ENCODE assay signal across 1 cellular context in the genomic region with DNA sequence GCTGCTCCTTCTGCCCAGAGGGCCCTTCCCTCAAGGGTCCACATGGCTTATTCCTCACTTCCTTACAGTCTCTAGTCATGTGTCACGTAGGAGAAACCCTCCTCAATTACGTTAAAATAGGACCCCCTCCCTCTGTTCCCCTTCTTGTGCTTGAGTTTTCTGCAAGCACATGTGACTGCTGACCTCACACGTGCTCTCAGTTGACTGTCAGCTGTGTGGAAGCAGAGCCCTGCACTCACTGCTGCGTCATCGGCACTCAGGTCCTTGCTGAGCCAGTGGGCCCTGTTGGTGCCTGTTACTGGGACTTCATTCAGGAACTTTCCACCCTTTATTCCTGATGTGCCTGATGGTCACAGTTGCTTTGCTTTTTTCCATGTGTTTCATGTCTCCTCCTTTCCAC.
TF ChIP-seq lines count a peak whose summit lies in the region.

No MANE protein-coding gene starts in this region.

TF ChIP-seq in GM23338, 12 proteins besides CTCF, POLR2A, EP300 and RAD21:
- TF ChIP-seq, protein P1, sequence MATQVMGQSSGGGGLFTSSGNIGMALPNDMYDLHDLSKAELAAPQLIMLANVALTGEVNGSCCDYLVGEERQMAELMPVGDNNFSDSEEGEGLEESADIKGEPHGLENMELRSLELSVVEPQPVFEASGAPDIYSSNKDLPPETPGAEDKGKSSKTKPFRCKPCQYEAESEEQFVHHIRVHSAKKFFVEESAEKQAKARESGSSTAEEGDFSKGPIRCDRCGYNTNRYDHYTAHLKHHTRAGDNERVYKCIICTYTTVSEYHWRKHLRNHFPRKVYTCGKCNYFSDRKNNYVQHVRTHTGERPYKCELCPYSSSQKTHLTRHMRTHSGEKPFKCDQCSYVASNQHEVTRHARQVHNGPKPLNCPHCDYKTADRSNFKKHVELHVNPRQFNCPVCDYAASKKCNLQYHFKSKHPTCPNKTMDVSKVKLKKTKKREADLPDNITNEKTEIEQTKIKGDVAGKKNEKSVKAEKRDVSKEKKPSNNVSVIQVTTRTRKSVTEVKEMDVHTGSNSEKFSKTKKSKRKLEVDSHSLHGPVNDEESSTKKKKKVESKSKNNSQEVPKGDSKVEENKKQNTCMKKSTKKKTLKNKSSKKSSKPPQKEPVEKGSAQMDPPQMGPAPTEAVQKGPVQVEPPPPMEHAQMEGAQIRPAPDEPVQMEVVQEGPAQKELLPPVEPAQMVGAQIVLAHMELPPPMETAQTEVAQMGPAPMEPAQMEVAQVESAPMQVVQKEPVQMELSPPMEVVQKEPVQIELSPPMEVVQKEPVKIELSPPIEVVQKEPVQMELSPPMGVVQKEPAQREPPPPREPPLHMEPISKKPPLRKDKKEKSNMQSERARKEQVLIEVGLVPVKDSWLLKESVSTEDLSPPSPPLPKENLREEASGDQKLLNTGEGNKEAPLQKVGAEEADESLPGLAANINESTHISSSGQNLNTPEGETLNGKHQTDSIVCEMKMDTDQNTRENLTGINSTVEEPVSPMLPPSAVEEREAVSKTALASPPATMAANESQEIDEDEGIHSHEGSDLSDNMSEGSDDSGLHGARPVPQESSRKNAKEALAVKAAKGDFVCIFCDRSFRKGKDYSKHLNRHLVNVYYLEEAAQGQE (IDR thresholded peaks at IDR 0.05; ENCODE audit: unreplicated experiment), result no peak
- TF ChIP-seq JUNB (IDR thresholded peaks at IDR 0.05; ENCODE audit: unreplicated experiment) (no peak), ZNF331 (CRISPR knock-in tag; IDR thresholded peaks at IDR 0.05; ENCODE audit: low read depth) (no peak), EZH2 (IDR thresholded peaks at IDR 0.05; ENCODE audit: low read depth, unreplicated experiment) (no peak), STAT1 (IDR thresholded peaks at IDR 0.05; ENCODE audit: unreplicated experiment) (no peak), CREB1 (CRISPR knock-in tag; IDR thresholded peaks at IDR 0.05; ENCODE audit: low read depth) (no peak), POLR2AphosphoS5 (IDR thresholded peaks at IDR 0.05; ENCODE audit: low read depth) (no peak), NANOG (IDR thresholded peaks at IDR 0.05; ENCODE audit: borderline replicate concordance) (no peak), EZH2phosphoT487 (IDR thresholded peaks at IDR 0.05; ENCODE audit: unreplicated experiment) (no peak), ZNF114 (CRISPR knock-in tag; IDR thresholded peaks at IDR 0.05) (no peak)
- TF ChIP-seq, protein P2, sequence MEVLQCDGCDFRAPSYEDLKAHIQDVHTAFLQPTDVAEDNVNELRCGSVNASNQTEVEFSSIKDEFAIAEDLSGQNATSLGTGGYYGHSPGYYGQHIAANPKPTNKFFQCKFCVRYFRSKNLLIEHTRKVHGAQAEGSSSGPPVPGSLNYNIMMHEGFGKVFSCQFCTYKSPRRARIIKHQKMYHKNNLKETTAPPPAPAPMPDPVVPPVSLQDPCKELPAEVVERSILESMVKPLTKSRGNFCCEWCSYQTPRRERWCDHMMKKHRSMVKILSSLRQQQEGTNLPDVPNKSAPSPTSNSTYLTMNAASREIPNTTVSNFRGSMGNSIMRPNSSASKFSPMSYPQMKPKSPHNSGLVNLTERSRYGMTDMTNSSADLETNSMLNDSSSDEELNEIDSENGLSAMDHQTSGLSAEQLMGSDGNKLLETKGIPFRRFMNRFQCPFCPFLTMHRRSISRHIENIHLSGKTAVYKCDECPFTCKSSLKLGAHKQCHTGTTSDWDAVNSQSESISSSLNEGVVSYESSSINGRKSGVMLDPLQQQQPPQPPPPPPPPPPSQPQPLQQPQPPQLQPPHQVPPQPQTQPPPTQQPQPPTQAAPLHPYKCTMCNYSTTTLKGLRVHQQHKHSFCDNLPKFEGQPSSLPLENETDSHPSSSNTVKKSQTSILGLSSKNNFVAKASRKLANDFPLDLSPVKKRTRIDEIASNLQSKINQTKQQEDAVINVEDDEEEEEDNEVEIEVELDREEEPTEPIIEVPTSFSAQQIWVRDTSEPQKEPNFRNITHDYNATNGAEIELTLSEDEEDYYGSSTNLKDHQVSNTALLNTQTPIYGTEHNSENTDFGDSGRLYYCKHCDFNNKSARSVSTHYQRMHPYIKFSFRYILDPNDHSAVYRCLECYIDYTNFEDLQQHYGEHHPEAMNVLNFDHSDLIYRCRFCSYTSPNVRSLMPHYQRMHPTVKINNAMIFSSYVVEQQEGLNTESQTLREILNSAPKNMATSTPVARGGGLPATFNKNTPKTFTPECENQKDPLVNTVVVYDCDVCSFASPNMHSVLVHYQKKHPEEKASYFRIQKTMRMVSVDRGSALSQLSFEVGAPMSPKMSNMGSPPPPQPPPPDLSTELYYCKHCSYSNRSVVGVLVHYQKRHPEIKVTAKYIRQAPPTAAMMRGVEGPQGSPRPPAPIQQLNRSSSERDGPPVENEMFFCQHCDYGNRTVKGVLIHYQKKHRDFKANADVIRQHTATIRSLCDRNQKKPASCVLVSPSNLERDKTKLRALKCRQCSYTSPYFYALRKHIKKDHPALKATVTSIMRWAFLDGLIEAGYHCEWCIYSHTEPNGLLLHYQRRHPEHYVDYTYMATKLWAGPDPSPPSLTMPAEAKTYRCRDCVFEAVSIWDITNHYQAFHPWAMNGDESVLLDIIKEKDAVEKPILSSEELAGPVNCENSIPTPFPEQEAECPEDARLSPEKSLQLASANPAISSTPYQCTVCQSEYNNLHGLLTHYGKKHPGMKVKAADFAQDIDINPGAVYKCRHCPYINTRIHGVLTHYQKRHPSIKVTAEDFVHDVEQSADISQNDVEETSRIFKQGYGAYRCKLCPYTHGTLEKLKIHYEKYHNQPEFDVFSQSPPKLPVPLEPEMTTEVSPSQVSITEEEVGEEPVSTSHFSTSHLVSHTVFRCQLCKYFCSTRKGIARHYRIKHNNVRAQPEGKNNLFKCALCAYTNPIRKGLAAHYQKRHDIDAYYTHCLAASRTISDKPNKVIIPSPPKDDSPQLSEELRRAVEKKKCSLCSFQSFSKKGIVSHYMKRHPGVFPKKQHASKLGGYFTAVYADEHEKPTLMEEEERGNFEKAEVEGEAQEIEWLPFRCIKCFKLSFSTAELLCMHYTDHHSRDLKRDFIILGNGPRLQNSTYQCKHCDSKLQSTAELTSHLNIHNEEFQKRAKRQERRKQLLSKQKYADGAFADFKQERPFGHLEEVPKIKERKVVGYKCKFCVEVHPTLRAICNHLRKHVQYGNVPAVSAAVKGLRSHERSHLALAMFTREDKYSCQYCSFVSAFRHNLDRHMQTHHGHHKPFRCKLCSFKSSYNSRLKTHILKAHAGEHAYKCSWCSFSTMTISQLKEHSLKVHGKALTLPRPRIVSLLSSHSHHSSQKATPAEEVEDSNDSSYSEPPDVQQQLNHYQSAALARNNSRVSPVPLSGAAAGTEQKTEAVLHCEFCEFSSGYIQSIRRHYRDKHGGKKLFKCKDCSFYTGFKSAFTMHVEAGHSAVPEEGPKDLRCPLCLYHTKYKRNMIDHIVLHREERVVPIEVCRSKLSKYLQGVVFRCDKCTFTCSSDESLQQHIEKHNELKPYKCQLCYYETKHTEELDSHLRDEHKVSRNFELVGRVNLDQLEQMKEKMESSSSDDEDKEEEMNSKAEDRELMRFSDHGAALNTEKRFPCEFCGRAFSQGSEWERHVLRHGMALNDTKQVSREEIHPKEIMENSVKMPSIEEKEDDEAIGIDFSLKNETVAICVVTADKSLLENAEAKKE (CRISPR knock-in tag; IDR thresholded peaks at IDR 0.05), result no peak
- TF ChIP-seq, protein P3, sequence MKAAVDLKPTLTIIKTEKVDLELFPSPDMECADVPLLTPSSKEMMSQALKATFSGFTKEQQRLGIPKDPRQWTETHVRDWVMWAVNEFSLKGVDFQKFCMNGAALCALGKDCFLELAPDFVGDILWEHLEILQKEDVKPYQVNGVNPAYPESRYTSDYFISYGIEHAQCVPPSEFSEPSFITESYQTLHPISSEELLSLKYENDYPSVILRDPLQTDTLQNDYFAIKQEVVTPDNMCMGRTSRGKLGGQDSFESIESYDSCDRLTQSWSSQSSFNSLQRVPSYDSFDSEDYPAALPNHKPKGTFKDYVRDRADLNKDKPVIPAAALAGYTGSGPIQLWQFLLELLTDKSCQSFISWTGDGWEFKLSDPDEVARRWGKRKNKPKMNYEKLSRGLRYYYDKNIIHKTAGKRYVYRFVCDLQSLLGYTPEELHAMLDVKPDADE (IDR thresholded peaks at IDR 0.05), result no peak
TF ChIP-seq in GM23338: peak in this region for 0.
